8 cellular contexts compared by ENCODE assay signal in genomic region chr18:79679552-79680099, GRCh38. TPM values are rescaled to one million over a fixed set of nuclear protein-coding genes. Genes with fewer than 3 reads are reported as not detected.
DNase-seq lines count a peak whose midpoint lies in the region; TF ChIP-seq lines count a peak whose summit lies in the region.

TSS of gene CTDP1 (plus strand) at chr18:79679803. CDS start at chr18:79679948, 145 bp downstream.

- H3K9me2 ChIP-seq in MM.1S (replicated peaks; ENCODE audit: insufficient read depth, low read length) = no peaks in the 10 kb centered on the region

- no peaks in the 10 kb centered on the region for H3K27me3 ChIP-seq in HAP-1 (ENCODE audit: low read depth)
- H3K27me3 ChIP-seq in MM.1S (replicated peaks; ENCODE audit: insufficient read depth, low read length) = no peaks in the 10 kb centered on the region
- H3K27me3 ChIP-seq in SJCRH30 = no peaks in the 10 kb centered on the region

- peak within 1 kb of the TSS; percentile 99 for H3K27ac Mint-ChIP-seq in activated naive CD4-positive, alpha-beta T cell treated with anti-CD3 and anti-CD28 coated beads, Interleukin-2, amount 10 ng/mL, durations not matched to agents 7 days and 5 days

- H3K9me3 ChIP-seq in HAP-1 (peaks cover 3% of the 10 kb centered on the region), MM.1S (replicated peaks; ENCODE audit: insufficient read depth, low read length) (no peaks in the 10 kb centered on the region), SJCRH30 (replicated peaks) (no peaks in the 10 kb centered on the region)

- H2AFZ ChIP-seq in MM.1S (ENCODE audit: low read length) = peak within 1 kb of the TSS; percentile 86

- H3K4me1 ChIP-seq in HAP-1 (peaks cover 6% of the 10 kb centered on the region), MM.1S (ENCODE audit: low read length) (peaks cover 15% of the 10 kb centered on the region; the same call in 1 of the 2 replicates), SJCRH30 (peaks cover 5% of the 10 kb centered on the region; the same call in 1 of the 2 replicates)

- CTCF ChIA-PET in activated naive CD4-positive, alpha-beta T cell treated with anti-CD3 and anti-CD28 coated beads, Interleukin-2, amount 10 ng/mL, durations not matched to agents 7 days and 5 days (lab: Charles Lee) = no interaction called here

- H3K36me3 ChIP-seq in HAP-1 (replicated peaks) = peaks cover 8% of the 10 kb centered on the region
- 0 out of 2 replicates have a peak, but pooled peaks cover 5% of the 10 kb centered on the region for H3K36me3 ChIP-seq in MM.1S (replicated peaks; ENCODE audit: insufficient read depth, low read length)
- H3K36me3 ChIP-seq in SJCRH30 = no peaks in the 10 kb centered on the region

- H3K79me2 ChIP-seq in MM.1S (ENCODE audit: low read length) = peaks cover 47% of the 10 kb centered on the region

- no peak for TF ChIP-seq CTCF in MM.1S (IDR thresholded peaks at IDR 0.05; ENCODE audit: low read length)

- H3K9ac ChIP-seq in MM.1S (ENCODE audit: low read length) = peak within 1 kb of the TSS; percentile 90

- H3K4me1 Mint-ChIP-seq in activated naive CD4-positive, alpha-beta T cell treated with anti-CD3 and anti-CD28 coated beads, Interleukin-2, amount 10 ng/mL, durations not matched to agents 7 days and 5 days = peaks cover 65% of the 10 kb centered on the region

- peak within 1 kb of the TSS; percentile 96 for H3K4me3 ChIP-seq in HAP-1
- H3K4me3 ChIP-seq in MM.1S (ENCODE audit: low read length) = peak within 1 kb of the TSS; percentile 89
- peak within 1 kb of the TSS; percentile 95 for H3K4me3 ChIP-seq in SJCRH30

- peak within 1 kb of the TSS; percentile 90 for H3K4me3 Mint-ChIP-seq in activated naive CD4-positive, alpha-beta T cell treated with anti-CD3 and anti-CD28 coated beads, Interleukin-2, amount 10 ng/mL, durations not matched to agents 7 days and 5 days

- in situ Hi-C loops in HAP-1 (cut with MboI; ENCODE audit: low sequenced_read_pairs) = no loop called here

- H3K27me3 Mint-ChIP-seq in activated naive CD4-positive, alpha-beta T cell treated with anti-CD3 and anti-CD28 coated beads, Interleukin-2, amount 10 ng/mL, durations not matched to agents 7 days and 5 days = no peaks in the 10 kb centered on the region

- H3K4me2 ChIP-seq in MM.1S (ENCODE audit: low read depth, low read length) = peak within 1 kb of the TSS; percentile 73

- peak within 1 kb of the TSS; percentile 90 for H3K27ac ChIP-seq in MM.1S (ENCODE audit: low read length)
- H3K27ac ChIP-seq in SJCRH30 = peak within 1 kb of the TSS; percentile 97

- DNase-seq in GM03348 (ENCODE audit: low spot score) (peak; percentile 96), HAP-1 (ENCODE audit: low spot score in 2 of 2) (peak; percentile 67 to 87), MM.1S (peak; percentile 94), SJCRH30 (peak; percentile 75 to 81), glomerular endothelial cell (ENCODE audit: extremely low read depth, low read depth, low spot score) (peak; percentile 44), occipital lobe (lab: John Stamatoyannopoulos, UW) (peak; percentile 86), superior temporal gyrus (ENCODE audit: extremely low spot score) (peak; percentile 90)
- peak; percentile 91 for DNase-seq in activated naive CD4-positive, alpha-beta T cell treated with anti-CD3 and anti-CD28 coated beads, Interleukin-2, amount 10 ng/mL, durations not matched to agents 7 days and 5 days

- H4K20me1 ChIP-seq in MM.1S (ENCODE audit: insufficient read depth, low read length) = no peaks in the 10 kb centered on the region

- H3K36me3 Mint-ChIP-seq in activated naive CD4-positive, alpha-beta T cell treated with anti-CD3 and anti-CD28 coated beads, Interleukin-2, amount 10 ng/mL, durations not matched to agents 7 days and 5 days = peaks cover 61% of the 10 kb centered on the region

- no peaks in the 10 kb centered on the region for H3F3A ChIP-seq in MM.1S (ENCODE audit: insufficient read depth, low read length)

- peaks cover 13% of the 10 kb centered on the region for H3K9me3 Mint-ChIP-seq in activated naive CD4-positive, alpha-beta T cell treated with anti-CD3 and anti-CD28 coated beads, Interleukin-2, amount 10 ng/mL, durations not matched to agents 7 days and 5 days

RNA-seq across cellular contexts. Expression of gene CTDP1, which starts in this region (rescaled TPM):
- 8.8 and 9.9 TPM in 2 replicates for total RNA-seq in SJCRH30 (2014; rRNA removed; shearing (Covaris generic))
- total RNA-seq in glomerular endothelial cell (29.2 and 34.1 TPM in 2 replicates), occipital lobe (14.5 TPM)

Comparison
In these comparisons a context has a peak if more than half of its experiments do, and no peak if none do; other contexts are left out.
1. Peak in every context shown above with its lines: DNase-seq, H3K4me3 ChIP-seq and H3K27ac ChIP-seq.
2. DNase-seq: peak in every context shown above with its lines; median percentile 96 in GM03348; 94 in MM.1S; 91 in activated naive CD4-positive, alpha-beta T cell treated with anti-CD3 and anti-CD28 coated beads, Interleukin-2, amount 10 ng/mL, durations not matched to agents 7 days and 5 days; 90 in superior temporal gyrus; 86 in occipital lobe; 78 in SJCRH30; 77 in HAP-1; 44 in glomerular endothelial cell.